Comparison of ENCODE assay signal across 8 cellular contexts in the genomic region with DNA sequence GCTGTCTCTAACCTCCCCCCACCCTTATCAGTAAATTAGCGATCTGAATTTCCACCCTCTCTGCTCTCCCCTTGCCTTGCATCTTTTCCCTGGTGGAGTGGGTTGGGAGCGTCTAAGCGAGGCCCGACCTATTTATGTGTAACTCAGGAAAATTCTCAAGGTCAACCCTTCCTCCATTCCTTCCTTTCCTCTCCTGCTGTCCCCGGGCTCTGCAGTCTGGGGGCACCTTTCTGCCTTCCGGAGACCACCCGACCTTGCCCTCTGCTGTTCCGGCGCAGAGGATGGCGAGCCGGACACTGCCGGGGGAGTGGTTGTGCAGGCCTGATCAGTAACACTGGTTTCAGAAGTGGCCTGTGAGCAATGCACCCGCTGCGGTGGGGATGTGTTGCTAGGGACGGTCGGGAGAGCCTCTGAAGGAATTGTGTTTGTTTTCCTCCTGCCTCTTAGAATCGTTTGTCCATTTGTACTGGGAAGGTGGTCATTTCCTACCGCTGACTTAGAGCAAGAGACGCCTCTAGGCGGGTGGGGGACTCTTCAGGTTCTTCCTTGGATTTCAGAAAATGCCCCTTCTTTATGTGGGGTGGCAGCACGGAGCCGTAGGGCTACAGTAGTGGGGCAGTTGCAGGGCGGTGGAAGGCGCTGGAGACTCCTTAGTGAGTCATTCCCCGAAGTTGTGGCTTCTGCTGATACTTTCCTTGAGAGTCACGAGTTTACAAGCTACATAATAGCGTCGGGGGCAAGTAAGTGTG. TPM values are rescaled to one million over a fixed set of nuclear protein-coding genes. Genes with fewer than 3 reads are reported as not detected.
DNase-seq lines count a peak whose midpoint lies in the region; ATAC-seq and TF ChIP-seq lines count a peak whose summit lies in the region.

No MANE protein-coding gene starts in this region.

- no peaks in the 10 kb centered on the region for H3K9me3 Mint-ChIP-seq in CD4-positive, alpha-beta T cell
- no peaks in the 10 kb centered on the region for H3K9me3 Mint-ChIP-seq in activated naive CD8-positive, alpha-beta T cell treated with anti-CD3 and anti-CD28 coated beads, Interleukin-2, amount 10 ng/mL, durations not matched to agents 7 days and 5 days

- no peak for TF ChIP-seq CTCF in CD4-positive, alpha-beta T cell (IDR thresholded peaks at IDR 0.05)
- TF ChIP-seq CTCF in RWPE1 (conservative IDR thresholded peaks at IDR 0.05; ENCODE audit: low read depth), result no peak

- H3K4me3 Mint-ChIP-seq in CD4-positive, alpha-beta T cell, result no peak overlapping the region
- no peak overlapping the region for H3K4me3 Mint-ChIP-seq in activated naive CD8-positive, alpha-beta T cell treated with anti-CD3 and anti-CD28 coated beads, Interleukin-2, amount 10 ng/mL, durations not matched to agents 7 days and 5 days

- CTCF ChIA-PET in CD4-positive, alpha-beta T cell (lab: Charles Lee), result interaction anchor here (1.2 to 1.9 kb wide), 2 partner anchors 63 to 66 kb away, joined by 4 to 8 read pairs; a partner anchor contains a TSS
- CTCF ChIA-PET in RWPE1 (lab: Yijun Ruan, JAX), result no interaction called here

- POLR2A ChIA-PET in CD4-positive, alpha-beta T cell (lab: Charles Lee), result interaction anchor here (0.9 to 2.9 kb wide), 9 partner anchors 14 to 1207 kb away, joined by 3 to 28 read pairs (median 5); a partner anchor contains a TSS
- POLR2A ChIA-PET in RWPE1 (lab: Yijun Ruan, JAX; ENCODE audit: low non-redundant PET), result no interaction called here
- POLR2A ChIA-PET in activated naive CD8-positive, alpha-beta T cell treated with anti-CD3 and anti-CD28 coated beads, Interleukin-2, amount 10 ng/mL, durations not matched to agents 7 days and 5 days (lab: Charles Lee), result interaction anchor here (1.0 to 2.3 kb wide), 2 partner anchors 8 to 66 kb away, joined by 3 to 11 read pairs; a partner anchor contains a TSS

- peak in 8 of 10 experiments; percentile 3 to 39 (median 24) for DNase-seq in CD4-positive, alpha-beta T cell
- DNase-seq in GM19238 (ENCODE audit: insufficient read length, low spot score) (peak; percentile 7), RWPE1 (ENCODE audit: low spot score) (peak; percentile 64), left cardiac atrium (peak; percentile 58), posterior vena cava (ENCODE audit: low spot score) (peak; percentile 88), NCI-H2029 treated with DMSO at 0.1 percent for 48 hours (lab: John Stamatoyannopoulos, UW) (no peak)
- DNase-seq in activated naive CD8-positive, alpha-beta T cell treated with anti-CD3 and anti-CD28 coated beads, Interleukin-2, amount 10 ng/mL, durations not matched to agents 7 days and 5 days, result peak; percentile 47

- no peaks in the 10 kb centered on the region for H3K27me3 ChIP-seq in CD4-positive, alpha-beta T cell (ENCODE audit: control insufficient read depth, insufficient read depth, low read length)

- intact Hi-C loops in CD4-positive, alpha-beta T cell (cut with DNase I, micrococcal nuclease), result loop anchor here (1.0 to 2.0 kb wide), 2 partner anchors 67 to 137 kb away; a partner anchor contains a TSS
- intact Hi-C loops in left cardiac atrium (cut with DNase I), result loop anchor here in 1 of 2 donors (5.0 kb wide), 1 partner anchor 66 kb away; a partner anchor contains a TSS
- intact Hi-C loops in posterior vena cava (cut with DNase I), result loop anchor here (5.0 to 10.0 kb wide), 2 partner anchors 63 to 136 kb away; a partner anchor contains a TSS

- no peaks in the 10 kb centered on the region for H3K9me3 ChIP-seq in CD4-positive, alpha-beta T cell (ENCODE audit: control insufficient read depth, low read length)

- peaks cover 14% of the 10 kb centered on the region for H3K4me1 Mint-ChIP-seq in CD4-positive, alpha-beta T cell (ENCODE audit: low read depth)
- peaks cover 11% of the 10 kb centered on the region for H3K4me1 Mint-ChIP-seq in activated naive CD8-positive, alpha-beta T cell treated with anti-CD3 and anti-CD28 coated beads, Interleukin-2, amount 10 ng/mL, durations not matched to agents 7 days and 5 days

- peaks cover 1% of the 10 kb centered on the region for H3K36me3 Mint-ChIP-seq in CD4-positive, alpha-beta T cell (ENCODE audit: low read depth)
- no peaks in the 10 kb centered on the region for H3K36me3 Mint-ChIP-seq in activated naive CD8-positive, alpha-beta T cell treated with anti-CD3 and anti-CD28 coated beads, Interleukin-2, amount 10 ng/mL, durations not matched to agents 7 days and 5 days

- no peaks in the 10 kb centered on the region for H3K27me3 Mint-ChIP-seq in CD4-positive, alpha-beta T cell
- H3K27me3 Mint-ChIP-seq in activated naive CD8-positive, alpha-beta T cell treated with anti-CD3 and anti-CD28 coated beads, Interleukin-2, amount 10 ng/mL, durations not matched to agents 7 days and 5 days, result peaks cover 2% of the 10 kb centered on the region

- no peak overlapping the region for H3K27ac Mint-ChIP-seq in CD4-positive, alpha-beta T cell
- no peak overlapping the region for H3K27ac Mint-ChIP-seq in activated naive CD8-positive, alpha-beta T cell treated with anti-CD3 and anti-CD28 coated beads, Interleukin-2, amount 10 ng/mL, durations not matched to agents 7 days and 5 days

- peak overlapping the region; percentile 55 for H3K27ac ChIP-seq in CD4-positive, alpha-beta T cell (ENCODE audit: low read depth, low read length)
- peak overlapping the region; percentile 92 for H3K27ac ChIP-seq in RWPE1

- no peak for ATAC-seq in CD4-positive, alpha-beta T cell (ENCODE audit: poor library complexity)
- ATAC-seq in HG03439 (IDR thresholded peaks at IDR 0.05; ENCODE audit: unreplicated experiment), result peak; percentile 39
- peak; percentile 10 for ATAC-seq in activated naive CD8-positive, alpha-beta T cell treated with anti-CD3 and anti-CD28 coated beads, Interleukin-2, amount 10 ng/mL, durations not matched to agents 7 days and 5 days (ENCODE audit: low read depth)
- peak; percentile 27 to 68 for ATAC-seq in left cardiac atrium

RNA-seq across cellular contexts. Expression of a gene that starts 0.5 kb away (rescaled TPM):
- 10 to 100 TPM; 22.0 to 23.5 TPM for total RNA-seq in CD4-positive, alpha-beta T cell
- total RNA-seq in activated naive CD8-positive, alpha-beta T cell treated with anti-CD3 and anti-CD28 coated beads, Interleukin-2, amount 10 ng/mL, durations not matched to agents 7 days and 5 days, result 10 to 100 TPM; 61.1 to 62.3 TPM
- total RNA-seq in left cardiac atrium, result 100 to 1,000 TPM; 436 to 446 TPM
- 100 to 1,000 TPM; 193 to 230 TPM for total RNA-seq in posterior vena cava
